Comparison of ENCODE assay signal across 8 cellular contexts in genomic region chr4:154622598-154622997, GRCh38. TPM values are rescaled to one million over a fixed set of nuclear protein-coding genes. Genes with fewer than 3 reads are reported as not detected.
DNase-seq lines count a peak whose midpoint lies in the region; ATAC-seq and TF ChIP-seq lines count a peak whose summit lies in the region.

No MANE protein-coding gene starts in this region.

- RAD21 ChIA-PET in HCT116 (lab: Charles Lee; ENCODE audit: low non-redundant PET in 1 of 2, low total read pairs in 2 of 2, uncharacterized antibody in 2 of 2, unreplicated experiment in 2 of 2) = interaction anchor here (0.6 to 1.3 kb wide), 5 partner anchors 38 to 70 kb away, joined by 3 to 6 read pairs (median 3); no protein-coding TSS in a partner anchor

- TF ChIP-seq POLR2A in HCT116 (IDR thresholded peaks at IDR 0.05; ENCODE audit: borderline replicate concordance, extremely low read depth, insufficient read depth, insufficient read length) = no peak

- BruUV-seq in HCT116 (replicated peaks; lab: Mats Ljungman, UMichigan) = no TSS peak
- BruUV-seq in MCF 10A (replicated peaks; lab: Mats Ljungman, UMichigan) = no TSS peak

- intact Hi-C loops in HCT116 (cut with micrococcal nuclease) = loop anchor here (1.0 to 2.0 kb wide), 3 partner anchors 63 to 294 kb away; no protein-coding TSS in a partner anchor
- intact Hi-C loops in MCF 10A (cut with micrococcal nuclease) = loop anchor here (1.0 to 10.0 kb wide), 4 partner anchors 63 to 288 kb away; no protein-coding TSS in a partner anchor

- POLR2A ChIA-PET in HCT116 (lab: Charles Lee) = interaction anchor here (1.0 kb wide), 1 partner anchor 72 kb away, joined by 3 read pairs; the partner anchor contains the start of gene PLRG1
- POLR2A ChIA-PET in MCF 10A (lab: Yijun Ruan, JAX) = interaction anchor here (1.1 to 2.5 kb wide), 4 partner anchors 9 to 72 kb away, joined by 3 to 10 read pairs (median 7); partner anchors contain the start of gene PLRG1

- H3K4me1 ChIP-seq in HCT116 (ENCODE audit: control insufficient read depth in 1 of 2, insufficient read depth in 2 of 2, low read length in 2 of 2) (peaks cover 6 to 21% of the 10 kb centered on the region in 2 experiments; a peak in 3 of 4 replicates), lung (ENCODE audit: control insufficient read depth in 2 of 2, insufficient read depth in 2 of 2, low read length in 2 of 2) (no peaks in the 10 kb centered on the region)

- H3K36me3 ChIP-seq in HCT116 (ENCODE audit: control insufficient read depth in 1 of 2, insufficient read depth in 2 of 2, low read length in 2 of 2) (no peaks in the 10 kb centered on the region), lung (ENCODE audit: control insufficient read depth in 2 of 2, insufficient read depth in 2 of 2, low read length in 2 of 2) (no peaks in the 10 kb centered on the region)

- H3K9me3 ChIP-seq in HCT116 (ENCODE audit: control insufficient read depth in 1 of 2, insufficient read depth in 1 of 2, low read depth in 1 of 2, low read length in 2 of 2) (no peaks in the 10 kb centered on the region), lung (ENCODE audit: control insufficient read depth in 2 of 2, insufficient read depth in 1 of 2, low read length in 1 of 2) (peaks cover 0 to 2% of the 10 kb centered on the region in 2 donors)

- H3K27me3 ChIP-seq in HCT116 (ENCODE audit: insufficient read depth, low read length) (no peaks in the 10 kb centered on the region), lung (ENCODE audit: control insufficient read depth, insufficient read depth) (no peaks in the 10 kb centered on the region)

- TF ChIP-seq CTCF in AG09309 (IDR thresholded peaks at IDR 0.05; ENCODE audit: control insufficient read depth, insufficient read depth, low read depth, low read length, missing control alignments) (peak; percentile 51), HCT116 (IDR thresholded peaks at IDR 0.05 in 2 of 3, conservative IDR thresholded peaks at IDR 0.05 in 1 of 3; ENCODE audit: borderline replicate concordance in 1 of 3, insufficient read depth in 1 of 3, low read depth in 2 of 3, low read length in 2 of 3) (peak; percentile 72 to 81 (median 72); a peak in 5 of 6 replicates), MCF 10A (IDR thresholded peaks at IDR 0.05; ENCODE audit: unreplicated experiment) (peak; percentile 52), lung (IDR thresholded peaks at IDR 0.05; ENCODE audit: control extremely low read depth, extremely low read depth) (peak; percentile 22)

- ATAC-seq in HCT116 = peak; percentile 46
- ATAC-seq in lung (ENCODE audit: insufficient read depth, low FRiP score) = no peak

- H3K36me3 Mint-ChIP-seq in MCF 10A (ENCODE audit: insufficient read depth, unreplicated experiment) = peaks cover 7% of the 10 kb centered on the region

- no peaks in the 10 kb centered on the region for H3K9me3 Mint-ChIP-seq in MCF 10A (ENCODE audit: unreplicated experiment)

- DNase-seq in AG09309 (ENCODE audit: low read depth) (no peak), GDM1 (lab: John Stamatoyannopoulos, UW) (peak; percentile 27), HCT116 (ENCODE audit: low read depth, low spot score) (peak; percentile 49), NAMALWA (ENCODE audit: low spot score) (peak; percentile 66), MCF 10A (ENCODE audit: unreplicated experiment) (peak; percentile 67), lung (ENCODE audit: low spot score) (no peak)
- DNase-seq in activated effector memory CD4-positive, alpha-beta T cell treated with anti-CD3 and anti-CD28 coated beads, Interleukin-2, amount 50 U/mL, for 16 hours = no peak
- DNase-seq in activated T-cell treated with anti-CD3 and anti-CD28 coated beads, Interleukin-2, amount 50 U/mL, for 1 hour = no peak

- H3K27me3 Mint-ChIP-seq in MCF 10A (ENCODE audit: insufficient read depth, unreplicated experiment) = no peaks in the 10 kb centered on the region

- CTCF ChIA-PET in HCT116 (lab: Charles Lee) (interaction anchor here (0.7 to 9.5 kb wide), 5 partner anchors 63 to 278 kb away, joined by 3 to 175 read pairs (median 6); partner anchors contain the start of gene PLRG1), MCF 10A (lab: Yijun Ruan, JAX) (interaction anchor here (0.6 to 23.4 kb wide), 26 partner anchors 9 to 541 kb away, joined by 3 to 935 read pairs (median 4); partner anchors contain the start of genes FGA, FGB, FGG and PLRG1)

- peak overlapping the region; percentile 80 for H2AFZ ChIP-seq in HCT116 (ENCODE audit: low read depth, low read length, poor library complexity, severe bottlenecking)

- H4K20me1 ChIP-seq in HCT116 (ENCODE audit: insufficient read depth) = no peaks in the 10 kb centered on the region

- no peak overlapping the region for H3K9ac ChIP-seq in HCT116 (ENCODE audit: low read length)

- peak; percentile 87 for TF ChIP-seq RAD21 in HCT116 (IDR thresholded peaks at IDR 0.05; ENCODE audit: low read depth)

- H3K27ac Mint-ChIP-seq in MCF 10A (ENCODE audit: low read depth, unreplicated experiment) = no peak overlapping the region

- no peaks in the 10 kb centered on the region for H3K9me2 ChIP-seq in HCT116 (ENCODE audit: insufficient read depth)

- H3K79me2 ChIP-seq in HCT116 (ENCODE audit: insufficient read depth, low read length) = no peaks in the 10 kb centered on the region

- no peaks in the 10 kb centered on the region for H3K4me1 Mint-ChIP-seq in MCF 10A (ENCODE audit: insufficient read depth, unreplicated experiment)

- peak overlapping the region; percentile 17; the same call in 1 of the 2 replicates for H3K4me2 ChIP-seq in HCT116 (ENCODE audit: low read length)

- H3K27ac ChIP-seq in HCT116 (ENCODE audit: low read depth, low read length) (no peak overlapping the region), lung (ENCODE audit: low read depth in 1 of 2, low read length in 1 of 2) (no peak overlapping the region)

- H3K4me3 ChIP-seq in AG09309 (ENCODE audit: control insufficient read depth, low read depth, low read length) = no peak overlapping the region
- H3K4me3 ChIP-seq in HCT116 (replicated peaks in 1 of 2; ENCODE audit: low read depth in 1 of 2, low read length in 2 of 2) = no peak overlapping the region
- H3K4me3 ChIP-seq in lung = no peak overlapping the region

- H3K4me3 Mint-ChIP-seq in MCF 10A (ENCODE audit: unreplicated experiment) = no peak overlapping the region

TF ChIP-seq in HCT116, 20 proteins besides CTCF, POLR2A, EP300 and RAD21:
- no peak for TF ChIP-seq ZFX (IDR thresholded peaks at IDR 0.05)
- no peak for TF ChIP-seq YY1 (IDR thresholded peaks at IDR 0.05; ENCODE audit: extremely low read depth, insufficient replicate concordance, low read depth, low read length)
- no peak for TF ChIP-seq EGR1 (IDR thresholded peaks at IDR 0.05; ENCODE audit: low read depth)
- TF ChIP-seq SP1 (IDR thresholded peaks at IDR 0.05; ENCODE audit: low read depth) = no peak

RNA-seq across cellular contexts. Expression of gene FGG, which starts 10.1 kb away (rescaled TPM):
- total RNA-seq in HCT116 (2021; ENCODE audit: unreplicated experiment) = 2.7 TPM
- 0.06 and 0.33 TPM in 2 replicates for polyA plus RNA-seq in HCT116 (2012)
- total RNA-seq in MCF 10A (2022) = 3.2 and 4.9 TPM in 2 replicates
- total RNA-seq in lung = 100 to 1,000 TPM in 1 of 2 donors, under 1 TPM in 1; 0.91 to 172 TPM
- 10 to 100 TPM; 32.8 to 33.2 TPM for polyA plus RNA-seq in lung

RNA-seq across cellular contexts. Expression of gene FGA, which starts 32.1 kb away (rescaled TPM):
- total RNA-seq in HCT116 (2021; ENCODE audit: unreplicated experiment) (3.9 TPM), MCF 10A (2022) (not detected in 2 replicates), lung (10 to 100 TPM in 1 of 2 donors, 1 to 10 TPM in 1; 1.4 to 56.1 TPM)
- not detected in 2 replicates for polyA plus RNA-seq in HCT116 (2012)
- polyA plus RNA-seq in lung = 10 to 100 TPM; 13.1 to 17.3 TPM

RNA-seq across cellular contexts. Expression of gene FGB, which starts 59.8 kb away (rescaled TPM):
- total RNA-seq in HCT116 (2021; ENCODE audit: unreplicated experiment) (2.0 TPM), MCF 10A (2022) (not detected in 2 replicates), lung (1 to 10 TPM in 1 of 2 donors, under 1 TPM in 1; 0.28 to 1.8 TPM)
- polyA plus RNA-seq in HCT116 (2012) = not detected in 2 replicates
- polyA plus RNA-seq in lung = under 1 TPM; 0.28 to 0.39 TPM

Comparison
In these comparisons a context has a peak if more than half of its experiments do, and no peak if none do; other contexts are left out.
1. DNase-seq: peak in GDM1 (single experiment), HCT116 (single experiment), NAMALWA (single experiment) and MCF 10A (single experiment); none in AG09309 (single experiment), lung (single experiment), activated effector memory CD4-positive, alpha-beta T cell treated with anti-CD3 and anti-CD28 coated beads, Interleukin-2, amount 50 U/mL, for 16 hours (single experiment) and activated T-cell treated with anti-CD3 and anti-CD28 coated beads, Interleukin-2, amount 50 U/mL, for 1 hour (single experiment).
2. CTCF ChIP-seq: peak in every context shown above with its lines; median percentile 72 in HCT116; 52 in MCF 10A; 51 in AG09309; 22 in lung.